Comparison of ENCODE assay signal across 10 cellular contexts in the genomic region with DNA sequence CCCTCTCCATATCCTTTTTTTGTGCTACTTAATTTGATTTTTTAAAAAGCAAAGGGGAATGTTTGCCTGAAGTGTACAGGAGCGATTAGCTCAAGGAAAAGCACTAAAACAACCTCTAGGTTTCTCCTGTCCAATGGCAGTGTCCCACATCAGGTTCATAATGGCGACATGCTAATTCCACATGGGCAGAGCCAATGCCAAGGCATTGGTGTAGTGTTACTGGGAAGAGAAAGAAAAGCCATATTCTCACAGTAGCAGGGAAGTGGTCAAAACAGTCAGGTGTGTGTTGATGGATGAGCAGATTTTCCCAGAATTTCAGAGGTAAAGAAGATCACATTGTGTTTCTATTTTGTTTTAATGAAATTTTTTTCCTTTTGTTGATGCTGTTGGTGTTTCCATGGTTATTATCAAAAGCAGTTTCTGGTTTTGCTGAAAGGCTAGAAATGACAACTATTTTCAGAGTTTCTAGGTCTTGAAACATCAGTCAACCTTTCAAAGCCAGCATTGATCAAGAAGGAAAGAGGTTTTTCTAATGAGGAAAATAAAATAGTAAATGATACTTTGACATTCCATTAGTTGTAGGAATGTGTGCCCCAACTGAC.
DNase-seq lines count a peak whose midpoint lies in the region; ATAC-seq and TF ChIP-seq lines count a peak whose summit lies in the region.
"Had no signal": no experiment of that assay in that cellular context is flagged by ENCODE, and none has a peak within 500 bp of the region (broad histone marks: within the 10 kb centered on the region; RNA-seq: fewer than 3 reads in every experiment).

No MANE protein-coding gene starts in this region.

- H3K36me3 Mint-ChIP-seq in Calu3 (ENCODE audit: insufficient read depth, unreplicated experiment) = peaks cover 62% of the 10 kb centered on the region
- peaks cover 0 to 19% (median 0%) of the 10 kb centered on the region in 5 donors for H3K36me3 Mint-ChIP-seq in naive thymus-derived CD4-positive, alpha-beta T cell

- no peak for ATAC-seq in naive thymus-derived CD4-positive, alpha-beta T cell
- no peak for ATAC-seq in HG03159 (IDR thresholded peaks at IDR 0.05; ENCODE audit: unreplicated experiment)
- no peak for ATAC-seq in HG02642 (IDR thresholded peaks at IDR 0.05; ENCODE audit: poor library complexity, unreplicated experiment)
- no peak for ATAC-seq in HG03521 (IDR thresholded peaks at IDR 0.05; ENCODE audit: unreplicated experiment)

- intact Hi-C loops in Calu3 (cut with micrococcal nuclease; ENCODE audit: unreplicated experiment) = loop anchor here (10.0 kb wide), 1 partner anchor 460 kb away; no protein-coding TSS in a partner anchor
- intact Hi-C loops in naive thymus-derived CD4-positive, alpha-beta T cell (cut with micrococcal nuclease) = loop anchor here (5.0 to 10.0 kb wide), 8 partner anchors 228 to 1750 kb away; a partner anchor contains a TSS

- no peak overlapping the region for H3K4me3 Mint-ChIP-seq in Calu3 (ENCODE audit: low read depth, unreplicated experiment)
- H3K4me3 Mint-ChIP-seq in naive thymus-derived CD4-positive, alpha-beta T cell = peak overlapping the region in 8 of 10 donors; percentile 5 to 81 (median 38)

- POLR2A ChIA-PET in naive thymus-derived CD4-positive, alpha-beta T cell (lab: Charles Lee) = interaction anchor here (0.7 to 1.0 kb wide), 3 partner anchors 14 to 811 kb away, joined by 3 to 6 read pairs (median 3); a partner anchor contains a TSS

- H3K27me3 ChIP-seq in naive thymus-derived CD4-positive, alpha-beta T cell (ENCODE audit: control insufficient read depth in 2 of 2, insufficient read depth in 2 of 2, low read length in 2 of 2) = no peaks in the 10 kb centered on the region

- peak overlapping the region; percentile 40 for H3K27ac ChIP-seq in naive thymus-derived CD4-positive, alpha-beta T cell (ENCODE audit: low read depth, low read length)

- H3K4me1 Mint-ChIP-seq in Calu3 (ENCODE audit: low read depth, unreplicated experiment) = peaks cover 88% of the 10 kb centered on the region
- H3K4me1 Mint-ChIP-seq in naive thymus-derived CD4-positive, alpha-beta T cell = peaks cover 69 to 97% (median 92%) of the 10 kb centered on the region in 7 donors

- H3K4me1 ChIP-seq in naive thymus-derived CD4-positive, alpha-beta T cell (ENCODE audit: control insufficient read depth in 2 of 2, insufficient read depth in 2 of 2, low read length in 2 of 2) = peaks cover 43 to 82% of the 10 kb centered on the region in 2 donors

- H3K36me3 ChIP-seq in naive thymus-derived CD4-positive, alpha-beta T cell (ENCODE audit: control insufficient read depth in 2 of 3, insufficient read depth in 3 of 3, low read length in 3 of 3) = no peaks in the 10 kb centered on the region

- H3K27ac Mint-ChIP-seq in Calu3 (ENCODE audit: unreplicated experiment) = peak overlapping the region; percentile 25
- H3K27ac Mint-ChIP-seq in naive thymus-derived CD4-positive, alpha-beta T cell = peak overlapping the region; percentile 43 to 92 (median 68)

- no peaks in the 10 kb centered on the region for H3K27me3 Mint-ChIP-seq in Calu3 (ENCODE audit: unreplicated experiment)
- peaks cover 0 to 9% (median 0%) of the 10 kb centered on the region in 5 donors for H3K27me3 Mint-ChIP-seq in naive thymus-derived CD4-positive, alpha-beta T cell

- CTCF ChIA-PET in Calu3 (lab: Charles Lee) = interaction anchor here (0.7 to 0.8 kb wide), 2 partner anchors 38 to 64 kb away, joined by 4 read pairs; no protein-coding TSS in a partner anchor
- CTCF ChIA-PET in naive thymus-derived CD4-positive, alpha-beta T cell (lab: Charles Lee) = interaction anchor here (0.6 kb wide), 1 partner anchor 35 kb away, joined by 4 read pairs; no protein-coding TSS in a partner anchor

- no TSS peak for BruUV-seq in Calu3 (replicated peaks; lab: Mats Ljungman, UMichigan)

- no peak for TF ChIP-seq CTCF in Calu3 (IDR thresholded peaks at IDR 0.05; ENCODE audit: unreplicated experiment)

- H3K4me3 ChIP-seq in naive thymus-derived CD4-positive, alpha-beta T cell (ENCODE audit: low read length) = no peak overlapping the region

- no peaks in the 10 kb centered on the region for H3K9me3 ChIP-seq in naive thymus-derived CD4-positive, alpha-beta T cell (ENCODE audit: control insufficient read depth in 2 of 3, low read length in 3 of 3)

- DNase-seq in Calu3 (no peak), NCI-H1930 (lab: John Stamatoyannopoulos, UW) (peak; percentile 6 to 8), dermis blood vessel endothelial cell (peak; percentile 35), HCEC 1CT (no peak)
- DNase-seq in naive thymus-derived CD4-positive, alpha-beta T cell = peak in 1 of 9 donors; percentile 22
- DNase-seq: activated CD8-positive, alpha-beta memory T cell treated with anti-CD3 and anti-CD28 coated beads for 24 hours; stimulated activated CD4-positive, alpha-beta T cell treated with anti-CD3 and anti-CD28 coated beads, Interleukin-15, amount 100 ng/mL, for 24 hours had no signal

- no peaks in the 10 kb centered on the region for H3K9me3 Mint-ChIP-seq in Calu3 (ENCODE audit: low read depth, unreplicated experiment)
- peaks cover 0 to 5% (median 0%) of the 10 kb centered on the region in 11 donors for H3K9me3 Mint-ChIP-seq in naive thymus-derived CD4-positive, alpha-beta T cell

Comparison
In these comparisons a context has a peak if more than half of its experiments do, and no peak if none do; other contexts are left out.
1. DNase-seq: peak in NCI-H1930 (2 of 2) and dermis blood vessel endothelial cell (single experiment); none in Calu3 (single experiment) and HCEC 1CT (single experiment).